12 cellular contexts compared by ENCODE assay signal in genomic region chr19:19224150-19224851, GRCh38. TPM values are rescaled to one million over a fixed set of nuclear protein-coding genes. Genes with fewer than 3 reads are reported as not detected.
DNase-seq lines count a peak whose midpoint lies in the region; ATAC-seq and TF ChIP-seq lines count a peak whose summit lies in the region.
"Had no signal": no experiment of that assay in that cellular context is flagged by ENCODE, and none has a peak within 500 bp of the region (broad histone marks: within the 10 kb centered on the region; RNA-seq: fewer than 3 reads in every experiment).

No MANE protein-coding gene starts in this region.

- H3K9me3 Mint-ChIP-seq in dendritic cell treated with granulocyte-macrophage colony-stimulating factor and Interleukin-4, amounts not matched to agents 40 ng/mL and 50 ng/mL, for 4 days, result no peaks in the 10 kb centered on the region

- TF ChIP-seq CTCF in SK-N-SH (IDR thresholded peaks at IDR 0.05) (no peak), IMR-90 (conservative IDR thresholded peaks at IDR 0.05; ENCODE audit: low read depth, low read length) (no peak), parathyroid adenoma (IDR thresholded peaks at IDR 0.05) (no peak)

- no peak overlapping the region for H3K27ac ChIP-seq in SK-N-SH (ENCODE audit: low read depth in 2 of 2, low read length in 1 of 2)
- H3K27ac ChIP-seq in IMR-90 (ENCODE audit: insufficient read depth, low read length), result no peak overlapping the region
- no peak overlapping the region for H3K27ac ChIP-seq in parathyroid adenoma
- H3K27ac ChIP-seq: Peyer's patch, VCaP had no signal

- H3K4ac ChIP-seq in IMR-90 (ENCODE audit: low read depth, low read length), result no peak overlapping the region

- no peaks in the 10 kb centered on the region for H3K79me1 ChIP-seq in IMR-90 (ENCODE audit: low read depth in 1 of 2, low read length in 2 of 2)

- H2BK5ac ChIP-seq in IMR-90 (ENCODE audit: low read depth, low read length, poor library complexity, severe bottlenecking), result no peak overlapping the region

- no TSS peak for BruUV-seq in IMR-90 (replicated peaks; lab: Mats Ljungman, UMichigan)

- H3K79me2 ChIP-seq in SK-N-SH (ENCODE audit: insufficient read depth), result no peaks in the 10 kb centered on the region
- no peaks in the 10 kb centered on the region for H3K79me2 ChIP-seq in parathyroid adenoma

- dilution Hi-C loops in IMR-90 (cut with HindIII; ENCODE audit: low sequenced_read_pairs, unreplicated experiment), result no loop called here

- H3K4me1 ChIP-seq in SK-N-SH (ENCODE audit: control insufficient read depth in 1 of 2, insufficient read depth in 2 of 2, low read depth in 1 of 2, low read length in 1 of 2) (no peaks in the 10 kb centered on the region), IMR-90 (ENCODE audit: control insufficient read depth, insufficient read depth, low read length) (no peaks in the 10 kb centered on the region), parathyroid adenoma (peaks cover 6% of the 10 kb centered on the region)

- no peaks in the 10 kb centered on the region for H3K27me3 ChIP-seq in SK-N-SH (ENCODE audit: insufficient read depth)
- peaks cover 18% of the 10 kb centered on the region for H3K27me3 ChIP-seq in IMR-90 (ENCODE audit: control insufficient read depth, insufficient read depth, low read length)
- no peaks in the 10 kb centered on the region for H3K27me3 ChIP-seq in parathyroid adenoma (ENCODE audit: control insufficient read depth, insufficient read depth, low read length)
- H3K27me3 ChIP-seq: Peyer's patch had no signal

- no peak overlapping the region for H2BK120ac ChIP-seq in IMR-90 (ENCODE audit: low read depth, low read length)

- no peaks in the 10 kb centered on the region for H3K9me2 ChIP-seq in SK-N-SH

- ATAC-seq in SK-N-SH treated with all-trans-retinoic acid at 6 μM for 48 hours (no peak), IMR-90 (ENCODE audit: low read depth) (no peak), Right ventricle myocardium inferior (no peak)

- H3K4me3 ChIP-seq in SK-N-SH (ENCODE audit: low read depth in 2 of 2, low read length in 1 of 2), result no peak overlapping the region
- H3K4me3 ChIP-seq in IMR-90 (ENCODE audit: insufficient read depth, low read depth, low read length), result no peak overlapping the region
- no peak overlapping the region for H3K4me3 ChIP-seq in parathyroid adenoma (ENCODE audit: low read depth, low read length)

- H4K5ac ChIP-seq in IMR-90 (ENCODE audit: low read depth, low read length), result no peak overlapping the region

- H4K91ac ChIP-seq in IMR-90 (ENCODE audit: insufficient read depth, low read depth, low read length), result no peak overlapping the region

- H3K4me3 Mint-ChIP-seq in dendritic cell treated with granulocyte-macrophage colony-stimulating factor and Interleukin-4, amounts not matched to agents 40 ng/mL and 50 ng/mL, for 4 days, result peak overlapping the region; percentile 72

- WGBS in SK-N-SH (ENCODE audit: low lambda C conversion rate), result 78% methylated on average over 12 of the region's 17 CpGs
- WGBS in IMR-90 (ENCODE audit: extremely low coverage in 2 of 2, insufficient read length in 1 of 2), 2 experiments, result 84% methylated on average over 4 of the region's 17 CpGs; no CpG with 5 or more reads in 1 of the 2 experiments

- no peak overlapping the region for H2BK20ac ChIP-seq in IMR-90 (ENCODE audit: low read depth, low read length)

- in situ Hi-C loops in IMR-90 (cut with MboI; ENCODE audit: low sequenced_read_pairs), result no loop called here

- peaks cover 57% of the 10 kb centered on the region for H3K27me3 Mint-ChIP-seq in dendritic cell treated with granulocyte-macrophage colony-stimulating factor and Interleukin-4, amounts not matched to agents 40 ng/mL and 50 ng/mL, for 4 days

- CTCF ChIA-PET in SK-N-SH (lab: Yijun Ruan, JAX), result interaction anchor here (1.4 kb wide), 1 partner anchor 118 kb away, joined by 7 read pairs; no protein-coding TSS in a partner anchor
- CTCF ChIA-PET in IMR-90 (lab: Yijun Ruan, JAX), result interaction anchor here (0.6 to 0.9 kb wide), 2 partner anchors 9 to 137 kb away, joined by 3 to 4 read pairs; no protein-coding TSS in a partner anchor

- H3K56ac ChIP-seq in IMR-90 (ENCODE audit: extremely low read depth, insufficient read depth, low read length), result no peak overlapping the region

- TF ChIP-seq RAD21 in SK-N-SH (IDR thresholded peaks at IDR 0.05; ENCODE audit: low read length), result no peak
- no peak for TF ChIP-seq RAD21 in IMR-90 (IDR thresholded peaks at IDR 0.05; ENCODE audit: low read length)

- POLR2A ChIA-PET in SK-N-SH (lab: Yijun Ruan, JAX), result no interaction called here
- POLR2A ChIA-PET in IMR-90 (lab: Charles Lee; ENCODE audit: unreplicated experiment), result no interaction called here

- H3K9me3 ChIP-seq in SK-N-SH (no peaks in the 10 kb centered on the region), IMR-90 (ENCODE audit: control insufficient read depth, insufficient read depth, low read length) (no peaks in the 10 kb centered on the region), parathyroid adenoma (ENCODE audit: control insufficient read depth, low read length) (no peaks in the 10 kb centered on the region)
- H3K9me3 ChIP-seq: Peyer's patch had no signal

- no peak overlapping the region for H4K8ac ChIP-seq in IMR-90 (ENCODE audit: low read depth in 2 of 2, low read length in 2 of 2)

- H3K9ac ChIP-seq in SK-N-SH (no peak overlapping the region), IMR-90 (ENCODE audit: low read depth, low read length) (no peak overlapping the region), parathyroid adenoma (no peak overlapping the region)

- TF ChIP-seq POLR2A in IMR-90 (IDR thresholded peaks at IDR 0.05; ENCODE audit: low read depth, low read length), result no peak

- intact Hi-C loops in IMR-90 (cut with micrococcal nuclease), result no loop called here
- intact Hi-C loops in dendritic cell treated with granulocyte-macrophage colony-stimulating factor and Interleukin-4, amounts not matched to agents 40 ng/mL and 50 ng/mL, for 4 days (cut with micrococcal nuclease), result loop anchor here (2.0 kb wide), 1 partner anchor 32 kb away; the partner anchor contains the start of genes BORCS8 and RFXANK
- intact Hi-C loops in Right ventricle myocardium inferior (cut with DNase I), result no loop called here

- no peaks in the 10 kb centered on the region for H3F3A ChIP-seq in SK-N-SH (replicated peaks; ENCODE audit: insufficient read depth)

- H4K20me1 ChIP-seq in SK-N-SH (ENCODE audit: insufficient read depth), result no peaks in the 10 kb centered on the region
- H4K20me1 ChIP-seq in IMR-90 (ENCODE audit: insufficient read depth, low read length), result no peaks in the 10 kb centered on the region

- H3K36me3 ChIP-seq in SK-N-SH (replicated peaks in 1 of 2; ENCODE audit: control insufficient read depth in 1 of 2, insufficient read depth in 2 of 2, low read length in 1 of 2) (no peaks in the 10 kb centered on the region), IMR-90 (ENCODE audit: control insufficient read depth, insufficient read depth, low read length) (no peaks in the 10 kb centered on the region), parathyroid adenoma (ENCODE audit: control insufficient read depth, insufficient read depth, low read length) (no peaks in the 10 kb centered on the region)
- H3K36me3 ChIP-seq: Peyer's patch had no signal

- H2AFZ ChIP-seq in SK-N-SH (ENCODE audit: low read depth) (no peak overlapping the region), IMR-90 (replicated peaks; ENCODE audit: low read length, poor library complexity) (peak overlapping the region; percentile 91), parathyroid adenoma (peak overlapping the region; percentile 85)

- H3K27ac Mint-ChIP-seq in dendritic cell treated with granulocyte-macrophage colony-stimulating factor and Interleukin-4, amounts not matched to agents 40 ng/mL and 50 ng/mL, for 4 days, result no peak overlapping the region

- no peak overlapping the region for H3K18ac ChIP-seq in IMR-90 (ENCODE audit: low read depth, low read length)

- H3K36me3 Mint-ChIP-seq in dendritic cell treated with granulocyte-macrophage colony-stimulating factor and Interleukin-4, amounts not matched to agents 40 ng/mL and 50 ng/mL, for 4 days (ENCODE audit: low read depth), result no peaks in the 10 kb centered on the region

- H3K23ac ChIP-seq in IMR-90 (ENCODE audit: low read depth, low read length), result no peak overlapping the region

- TF ChIP-seq EP300 in SK-N-SH (IDR thresholded peaks at IDR 0.05; ENCODE audit: borderline replicate concordance in 1 of 2, low read depth in 1 of 2, low read length in 1 of 2), result no peak

- no peak overlapping the region for H2BK15ac ChIP-seq in IMR-90 (ENCODE audit: low read depth, low read length)

- H3K9me1 ChIP-seq in IMR-90 (ENCODE audit: insufficient read depth, low read length), result no peaks in the 10 kb centered on the region

- H3K4me2 ChIP-seq in SK-N-SH, result no peak overlapping the region
- H3K4me2 ChIP-seq in IMR-90 (ENCODE audit: low read depth, low read length), result no peak overlapping the region
- H3K4me2 ChIP-seq in parathyroid adenoma (ENCODE audit: low read length), result peak overlapping the region; percentile 69

- H2AK9ac ChIP-seq in IMR-90 (replicated peaks; ENCODE audit: low read depth, low read length, poor library complexity), result no peak overlapping the region

- H3K14ac ChIP-seq in IMR-90 (replicated peaks; ENCODE audit: low read depth, low read length), result no peak overlapping the region

- H3K4me1 Mint-ChIP-seq in dendritic cell treated with granulocyte-macrophage colony-stimulating factor and Interleukin-4, amounts not matched to agents 40 ng/mL and 50 ng/mL, for 4 days (ENCODE audit: low read depth), result peaks cover 11% of the 10 kb centered on the region

- peak; percentile 15 for DNase-seq in SK-N-SH
- DNase-seq in IMR-90, result no peak
- DNase-seq in nucleus accumbens (lab: John Stamatoyannopoulos, UW), result no peak
- DNase-seq in glomerular visceral epithelial cell (ENCODE audit: extremely low spot score), result no peak
- DNase-seq in Right ventricle myocardium inferior (ENCODE audit: missing footprints), result no peak

- H2AK5ac ChIP-seq in IMR-90 (ENCODE audit: low read depth, low read length), result no peak overlapping the region

RNA-seq across cellular contexts. Expression of gene NCAN, which starts 12.5 kb away (rescaled TPM):
- 0.03 and 0.10 TPM in 2 replicates for polyA plus RNA-seq in SK-N-SH (2012; rRNA removed)
- 0.16 and 0.17 TPM in 2 replicates for polyA plus RNA-seq in SK-N-SH (2012; cell fraction: cytosol; rRNA removed)
- polyA plus RNA-seq in SK-N-SH (2012; cell fraction: nucleus; rRNA removed), result 0.07 and 0.18 TPM in 2 replicates
- total RNA-seq in IMR-90 (2012; rRNA removed), result not detected in 2 replicates
- not detected in 2 replicates for polyA plus RNA-seq in IMR-90 (2012; rRNA removed)
- 0.01 TPM in 1 of 2 replicates, not detected in the other for polyA plus RNA-seq in IMR-90 (2012; cell fraction: cytosol; rRNA removed)
- 0.03 and 0.14 TPM in 2 replicates for polyA plus RNA-seq in IMR-90 (2012; cell fraction: nucleus; rRNA removed; ENCODE audit: low replicate concordance)
- total RNA-seq in Right ventricle myocardium inferior, result not detected
- total RNA-seq: aorta, Peyer's patch had no signal
- polyA plus RNA-seq: aorta, fibroblast of lung had no signal

RNA-seq across cellular contexts. Expression of gene NR2C2AP, which starts 21.1 kb away (rescaled TPM):
- polyA plus RNA-seq in SK-N-SH (2012; rRNA removed) (21.2 and 21.9 TPM in 2 replicates), IMR-90 (2012; rRNA removed) (9.0 and 9.6 TPM in 2 replicates)
- 14.0 and 17.5 TPM in 2 replicates for polyA plus RNA-seq in SK-N-SH (2012; cell fraction: cytosol; rRNA removed)
- polyA plus RNA-seq in SK-N-SH (2012; cell fraction: nucleus; rRNA removed), result 32.1 and 33.6 TPM in 2 replicates
- total RNA-seq in IMR-90 (2012; rRNA removed) (5.4 and 6.9 TPM in 2 replicates), Right ventricle myocardium inferior (7.8 TPM)
- polyA plus RNA-seq in IMR-90 (2012; cell fraction: cytosol; rRNA removed), result 7.5 and 7.9 TPM in 2 replicates
- polyA plus RNA-seq in IMR-90 (2012; cell fraction: nucleus; rRNA removed; ENCODE audit: low replicate concordance), result 8.5 and 9.0 TPM in 2 replicates

RNA-seq across cellular contexts. Expression of gene RFXANK, which starts 32.2 kb away (rescaled TPM):
- 98.2 and 117 TPM in 2 replicates for polyA plus RNA-seq in SK-N-SH (2012; rRNA removed)
- 44.4 and 60.1 TPM in 2 replicates for polyA plus RNA-seq in SK-N-SH (2012; cell fraction: cytosol; rRNA removed)
- polyA plus RNA-seq in SK-N-SH (2012; cell fraction: nucleus; rRNA removed), result 268 and 280 TPM in 2 replicates
- 61.4 and 68.3 TPM in 2 replicates for total RNA-seq in IMR-90 (2012; rRNA removed)
- polyA plus RNA-seq in IMR-90 (2012; rRNA removed), result 97.8 and 109 TPM in 2 replicates
- polyA plus RNA-seq in IMR-90 (2012; cell fraction: cytosol; rRNA removed), result 97.2 and 177 TPM in 2 replicates
- 235 and 419 TPM in 2 replicates for polyA plus RNA-seq in IMR-90 (2012; cell fraction: nucleus; rRNA removed; ENCODE audit: low replicate concordance)
- 39.9 TPM for total RNA-seq in Right ventricle myocardium inferior

RNA-seq across cellular contexts. Expression of gene BORCS8, which starts 32.3 kb away (rescaled TPM):
- polyA plus RNA-seq in SK-N-SH (2012; rRNA removed) (33.7 and 36.4 TPM in 2 replicates), IMR-90 (2012; rRNA removed) (33.9 and 40.3 TPM in 2 replicates)
- polyA plus RNA-seq in SK-N-SH (2012; cell fraction: cytosol; rRNA removed), result 21.3 and 26.1 TPM in 2 replicates
- polyA plus RNA-seq in SK-N-SH (2012; cell fraction: nucleus; rRNA removed), result 44.0 and 46.3 TPM in 2 replicates
- total RNA-seq in IMR-90 (2012; rRNA removed) (14.7 and 16.7 TPM in 2 replicates), Right ventricle myocardium inferior (19.5 TPM)
- polyA plus RNA-seq in IMR-90 (2012; cell fraction: cytosol; rRNA removed), result 20.3 and 38.1 TPM in 2 replicates
- polyA plus RNA-seq in IMR-90 (2012; cell fraction: nucleus; rRNA removed; ENCODE audit: low replicate concordance), result 29.8 and 42.9 TPM in 2 replicates

RNA-seq across cellular contexts. Expression of gene TM6SF2, which starts 48.8 kb away (rescaled TPM):
- polyA plus RNA-seq in SK-N-SH (2012; rRNA removed) (1.4 and 1.8 TPM in 2 replicates), IMR-90 (2012; rRNA removed) (0.97 and 1.1 TPM in 2 replicates)
- 0.53 and 0.96 TPM in 2 replicates for polyA plus RNA-seq in SK-N-SH (2012; cell fraction: cytosol; rRNA removed)
- 9.7 and 16.9 TPM in 2 replicates for polyA plus RNA-seq in SK-N-SH (2012; cell fraction: nucleus; rRNA removed)
- total RNA-seq in IMR-90 (2012; rRNA removed) (under 0.01 and 0.18 TPM in 2 replicates), Right ventricle myocardium inferior (0.57 TPM)
- polyA plus RNA-seq in IMR-90 (2012; cell fraction: cytosol; rRNA removed), result 0.22 and 1.6 TPM in 2 replicates
- 3.5 and 7.2 TPM in 2 replicates for polyA plus RNA-seq in IMR-90 (2012; cell fraction: nucleus; rRNA removed; ENCODE audit: low replicate concordance)
